In genomic region chr19:38733493-38734175, GRCh38 we compare ENCODE assay signal across 1 cellular context.
TF ChIP-seq lines count a peak whose summit lies in the region.

No MANE protein-coding gene starts in this region.

TF ChIP-seq in H1, 55 proteins besides CTCF, POLR2A, EP300 and RAD21:
- no peak for TF ChIP-seq SP4 (IDR thresholded peaks at IDR 0.05; ENCODE audit: low read length)
- TF ChIP-seq POLR2AphosphoS5 (IDR thresholded peaks at IDR 0.05; ENCODE audit: low read depth, low read length), result peak; percentile 37; the same call in 1 of the 2 replicates
- TF ChIP-seq KDM1A (IDR thresholded peaks at IDR 0.05; ENCODE audit: borderline replicate concordance, low read length), result 0 out of 2 replicates have a peak, but pooled peaks have one; percentile 12
- no peak for TF ChIP-seq BCL11A (IDR thresholded peaks at IDR 0.05; ENCODE audit: low read depth in 2 of 2, low read length in 2 of 2)
- no peak for TF ChIP-seq CBX8 (IDR thresholded peaks at IDR 0.05; ENCODE audit: borderline replicate concordance, low read depth, low read length)
- no peak for TF ChIP-seq TCF12 (IDR thresholded peaks at IDR 0.05; ENCODE audit: low read depth, low read length)
- TF ChIP-seq TEAD4 (IDR thresholded peaks at IDR 0.05; ENCODE audit: low read depth, low read length), result no peak
